Comparison of ENCODE assay signal across 1 cellular context in genomic region chr10:30605351-30606108, GRCh38.
TF ChIP-seq lines count a peak whose summit lies in the region.
"Not testable (repeated sequence)": the region's sequence is repeated elsewhere in the genome, so short reads cannot be mapped to it uniquely, and the experiment has no call there.

No MANE protein-coding gene starts in this region.

TF ChIP-seq in HepG2, 621 proteins besides CTCF, POLR2A, EP300 and RAD21 (continued from another document):
- TF ChIP-seq ZBTB37 (CRISPR knock-in tag; IDR thresholded peaks at IDR 0.05) (peak; percentile 79; the same call in 1 of the 2 replicates), SIX1 (CRISPR knock-in tag; IDR thresholded peaks at IDR 0.05; ENCODE audit: borderline replicate concordance) (peak; percentile 94), ZNF362 (CRISPR knock-in tag; IDR thresholded peaks at IDR 0.05; ENCODE audit: borderline replicate concordance) (peak; percentile 78; the same call in 1 of the 2 replicates), FOXP4 (CRISPR knock-in tag; IDR thresholded peaks at IDR 0.05) (peak; percentile 72), MED8 (CRISPR knock-in tag; IDR thresholded peaks at IDR 0.05; ENCODE audit: insufficient replicate concordance) (peak; percentile 89), NAIF1 (CRISPR knock-in tag; IDR thresholded peaks at IDR 0.05; ENCODE audit: borderline replicate concordance) (0 out of 2 replicates have a peak, but pooled peaks have one; percentile 27), NR2F1 (CRISPR knock-in tag; IDR thresholded peaks at IDR 0.05) (peak; percentile 58 to 83), ZBTB20 (CRISPR knock-in tag; IDR thresholded peaks at IDR 0.05; ENCODE audit: borderline replicate concordance, low read depth) (peak; percentile 24; the same call in 1 of the 2 replicates), SOX6 (CRISPR knock-in tag; IDR thresholded peaks at IDR 0.05) (peak; percentile 61; the same call in 1 of the 2 replicates), NCOR1 (IDR thresholded peaks at IDR 0.05; ENCODE audit: borderline replicate concordance, low read length) (peak; percentile 71; the same call in 1 of the 2 replicates), NCOA2 (CRISPR knock-in tag; IDR thresholded peaks at IDR 0.05) (peak; percentile 94), TBX2 (CRISPR knock-in tag; IDR thresholded peaks at IDR 0.05; ENCODE audit: borderline replicate concordance) (peak; percentile 39; the same call in 1 of the 2 replicates), RCOR2 (CRISPR knock-in tag; IDR thresholded peaks at IDR 0.05) (peak; percentile 20; the same call in 1 of the 2 replicates), LCORL (CRISPR knock-in tag; IDR thresholded peaks at IDR 0.05) (0 out of 2 replicates have a peak, but pooled peaks have one; percentile 18), ZNF317 (CRISPR knock-in tag; IDR thresholded peaks at IDR 0.05) (peak; percentile 38; the same call in 1 of the 2 replicates), ZNF687 (CRISPR knock-in tag; IDR thresholded peaks at IDR 0.05) (peak; percentile 60), TAF1 (CRISPR knock-in tag; IDR thresholded peaks at IDR 0.05) (0 out of 2 replicates have a peak, but pooled peaks have one; percentile 16), ZNF609 (CRISPR knock-in tag; IDR thresholded peaks at IDR 0.05; ENCODE audit: borderline replicate concordance) (peak; percentile 86), HNF4A (CRISPR knock-in tag; IDR thresholded peaks at IDR 0.05) (peak; percentile 86), RARA (CRISPR knock-in tag; IDR thresholded peaks at IDR 0.05) (peak; percentile 95), CEBPG (CRISPR knock-in tag; IDR thresholded peaks at IDR 0.05) (peak; percentile 51; the same call in 1 of the 2 replicates), ZFX (CRISPR knock-in tag; IDR thresholded peaks at IDR 0.05; ENCODE audit: low read depth) (peak; percentile 30), ZBTB34 (CRISPR knock-in tag; IDR thresholded peaks at IDR 0.05) (peak; percentile 67; the same call in 1 of the 2 replicates), FOXP1 (CRISPR knock-in tag; IDR thresholded peaks at IDR 0.05) (peak; percentile 87), KDM6A (CRISPR knock-in tag; IDR thresholded peaks at IDR 0.05; ENCODE audit: low read depth) (peak; percentile 78; the same call in 1 of the 2 replicates), SIX4 (CRISPR knock-in tag; IDR thresholded peaks at IDR 0.05) (peak; percentile 89), RXRB (CRISPR knock-in tag; IDR thresholded peaks at IDR 0.05; ENCODE audit: borderline replicate concordance) (peak; percentile 83), TFE3 (CRISPR knock-in tag; IDR thresholded peaks at IDR 0.05) (peak; percentile 63; the same call in 1 of the 2 replicates), RERE (CRISPR knock-in tag; IDR thresholded peaks at IDR 0.05; ENCODE audit: low read depth) (peak; percentile 84)
- not testable (repeated sequence) for TF ChIP-seq SOX6, LCORL, FOXP1 (IDR thresholded peaks at IDR 0.05)
TF ChIP-seq in HepG2: peak in this region for 102; not testable (repeated sequence) for 519.
